Comparison of ENCODE assay signal across 10 cellular contexts in the genomic region with DNA sequence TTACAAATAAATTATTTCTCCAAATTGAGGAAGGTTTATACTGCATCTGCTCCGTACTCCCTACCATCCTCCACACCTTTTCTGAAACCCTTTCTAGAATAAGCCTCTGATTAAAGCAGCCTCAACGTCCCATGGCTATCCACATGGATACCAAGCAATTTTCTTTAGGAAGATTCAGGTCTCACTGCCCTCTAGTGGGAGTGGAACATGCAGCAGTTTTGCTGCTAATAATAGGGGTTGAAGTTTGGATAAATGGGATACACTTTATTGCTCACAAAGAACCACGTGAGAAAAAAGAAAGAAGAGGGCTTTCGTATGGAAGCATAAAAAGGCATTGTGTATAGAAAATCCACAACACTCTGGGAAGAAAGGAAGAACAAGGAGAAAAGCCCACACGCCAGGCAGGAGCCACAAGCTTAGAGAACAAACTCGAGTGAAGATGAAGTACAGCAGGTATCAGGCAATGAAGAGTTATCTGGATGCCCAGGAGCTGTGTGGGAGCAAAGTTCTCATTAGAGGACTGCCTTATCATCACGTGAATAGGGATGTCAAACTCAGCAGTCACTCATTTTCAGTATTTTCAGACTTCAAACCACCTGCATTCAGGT. TPM values are rescaled to one million over a fixed set of nuclear protein-coding genes. Genes with fewer than 3 reads are reported as not detected.
DNase-seq lines count a peak whose midpoint lies in the region; ATAC-seq and TF ChIP-seq lines count a peak whose summit lies in the region.
"Had no signal": no experiment of that assay in that cellular context is flagged by ENCODE, and none has a peak within 500 bp of the region (broad histone marks: within the 10 kb centered on the region; RNA-seq: fewer than 3 reads in every experiment).

No MANE protein-coding gene starts in this region.

- no peaks in the 10 kb centered on the region for H3K79me2 ChIP-seq in neural cell (replicated peaks; ENCODE audit: insufficient read depth, low read length)

- no peaks in the 10 kb centered on the region for H4K20me1 ChIP-seq in neural cell (ENCODE audit: insufficient read depth)

- H3K27ac ChIP-seq in endodermal cell (ENCODE audit: low read depth, low read length) (no peak overlapping the region), neural cell (ENCODE audit: low read length) (no peak overlapping the region)

- no peaks in the 10 kb centered on the region for H3K9me2 ChIP-seq in neural cell (ENCODE audit: insufficient read depth, low read length)

- H3K4me1 Mint-ChIP-seq in endodermal cell: no peaks in the 10 kb centered on the region

- H3K4me3 Mint-ChIP-seq in endodermal cell: no peak overlapping the region

- H3K36me3 Mint-ChIP-seq in endodermal cell (ENCODE audit: low read depth): no peaks in the 10 kb centered on the region

- H3K27ac Mint-ChIP-seq in endodermal cell: no peak overlapping the region

- H3K9me3 Mint-ChIP-seq in endodermal cell: peaks cover 3% of the 10 kb centered on the region

- H3F3A ChIP-seq in neural cell (ENCODE audit: insufficient read depth, low read length, poor library complexity, severe bottlenecking): no peaks in the 10 kb centered on the region

- no peaks in the 10 kb centered on the region for H3K27me3 ChIP-seq in NT2/D1 (ENCODE audit: insufficient read depth, insufficient read length)
- no peaks in the 10 kb centered on the region for H3K27me3 ChIP-seq in endodermal cell (ENCODE audit: control insufficient read depth, insufficient read depth, low read length, poor library complexity, severe bottlenecking)
- H3K27me3 ChIP-seq in neural cell (ENCODE audit: insufficient read depth, low read depth, low read length): no peaks in the 10 kb centered on the region

- peak; percentile 75 for TF ChIP-seq RAD21 in neural cell (conservative IDR thresholded peaks at IDR 0.05)

- no peak overlapping the region for H2AFZ ChIP-seq in neural cell (ENCODE audit: low read depth, low read length)

- DNase-seq in AML-193 (lab: John Stamatoyannopoulos, UW) (peak; percentile 2 to 7), H4 (ENCODE audit: low spot score) (peak; percentile 46), NT2/D1 (ENCODE audit: low read depth, low spot score) (peak; percentile 22), endodermal cell (peak; percentile 79)
- DNase-seq in stimulated activated CD4-positive, alpha-beta T cell treated with anti-CD3 and anti-CD28 coated beads, Interleukin-1b, Interleukin-23, amount 100 ng/mL, for 48 hours: no peak

- H3K27me3 Mint-ChIP-seq in endodermal cell (ENCODE audit: insufficient read depth): peaks cover 5% of the 10 kb centered on the region

- whole genome bisulfite sequencing in endodermal cell (ENCODE audit: insufficient coverage in 1 of 2, insufficient read length in 1 of 2), 2 experiments: 43 to 63% methylated on average over 5 to 7 of the region's 7 CpGs

- no peak overlapping the region for H3K4me3 ChIP-seq in NT2/D1 (ENCODE audit: insufficient read length, low read depth)
- no peak overlapping the region for H3K4me3 ChIP-seq in endodermal cell (ENCODE audit: low read length)
- no peak overlapping the region for H3K4me3 ChIP-seq in neural cell (ENCODE audit: low read length)

- H3K9me3 ChIP-seq in NT2/D1 (ENCODE audit: insufficient read depth, low read length): peaks cover 8% of the 10 kb centered on the region; the same call in 1 of the 2 replicates
- H3K9me3 ChIP-seq in endodermal cell (ENCODE audit: control insufficient read depth, low read length): no peaks in the 10 kb centered on the region
- H3K9me3 ChIP-seq in neural cell (ENCODE audit: low read length): no peaks in the 10 kb centered on the region

- H3K36me3 ChIP-seq in NT2/D1 (ENCODE audit: insufficient read depth, insufficient read length, low read length): no peaks in the 10 kb centered on the region
- H3K36me3 ChIP-seq in endodermal cell (ENCODE audit: control insufficient read depth, insufficient read depth, low read length): no peaks in the 10 kb centered on the region
- no peaks in the 10 kb centered on the region for H3K36me3 ChIP-seq in neural cell (ENCODE audit: insufficient read depth, low read length)

- no peak overlapping the region for H3K9ac ChIP-seq in NT2/D1 (ENCODE audit: insufficient read length, low read depth)
- H3K9ac ChIP-seq in endodermal cell (ENCODE audit: extremely low read depth, low read length, poor library complexity, severe bottlenecking): no peak overlapping the region
- H3K9ac ChIP-seq in neural cell (ENCODE audit: low read length): no peak overlapping the region

- TF ChIP-seq CTCF in endodermal cell (conservative IDR thresholded peaks at IDR 0.05) (peak; percentile 90), neural cell (IDR thresholded peaks at IDR 0.05; ENCODE audit: poor library complexity, severe bottlenecking) (peak; percentile 73)

- no peaks in the 10 kb centered on the region for H3K4me1 ChIP-seq in NT2/D1 (ENCODE audit: insufficient read depth, insufficient read length)
- no peaks in the 10 kb centered on the region for H3K4me1 ChIP-seq in endodermal cell (ENCODE audit: control insufficient read depth, insufficient read depth, low read length)

- no peak for TF ChIP-seq EP300 in neural cell (conservative IDR thresholded peaks at IDR 0.05; ENCODE audit: poor library complexity, severe bottlenecking)

- H3K4me2 ChIP-seq in neural cell (ENCODE audit: low read length): no peak overlapping the region

- ATAC-seq in GM21528 (IDR thresholded peaks at IDR 0.05; ENCODE audit: low FRiP score, unreplicated experiment) (no peak), HG02852 (IDR thresholded peaks at IDR 0.05; ENCODE audit: unreplicated experiment) (no peak)

TF ChIP-seq in neural cell, 6 proteins besides CTCF, POLR2A, EP300 and RAD21:
- TF ChIP-seq SMC3 (conservative IDR thresholded peaks at IDR 0.05; ENCODE audit: poor library complexity) (peak; percentile 77), TAF1 (IDR thresholded peaks at IDR 0.05; ENCODE audit: low read depth) (no peak)

RNA-seq across cellular contexts. Expression of gene CCER1, which starts 45.8 kb away (rescaled TPM):
- not detected in 2 replicates for total RNA-seq in H4 (2014; rRNA removed; shearing (Covaris generic))
- not detected for total RNA-seq in endodermal cell
- polyA plus RNA-seq in endodermal cell (2013, experiment 1 of 2): not detected
- polyA plus RNA-seq in endodermal cell (2013, experiment 2 of 2): not detected
- polyA plus RNA-seq in neural cell: not detected in 2 replicates
- not detected in 2 replicates for polyA minus RNA-seq in neural cell
- total RNA-seq: temporal lobe had no signal
- polyA plus RNA-seq: esophagus had no signal
